20 cellular contexts compared by ENCODE assay signal in genomic region chr16:28573738-28574718, GRCh38. TPM values are rescaled to one million over a fixed set of nuclear protein-coding genes. Genes with fewer than 3 reads are reported as not detected.
DNase-seq lines count a peak whose midpoint lies in the region; ATAC-seq and TF ChIP-seq lines count a peak whose summit lies in the region.
"Had no signal": no experiment of that assay in that cellular context is flagged by ENCODE, and none has a peak within 500 bp of the region (broad histone marks: within the 10 kb centered on the region; RNA-seq: fewer than 3 reads in every experiment).

No MANE protein-coding gene starts in this region.

- TF ChIP-seq POLR2A in stomach (IDR thresholded peaks at IDR 0.05): no peak

- peaks cover 29 to 41% of the 10 kb centered on the region in 2 donors for H3K4me1 Mint-ChIP-seq in effector memory CD8-positive, alpha-beta T cell (ENCODE audit: low read depth in 2 of 2)
- peaks cover 24 to 30% (median 29%) of the 10 kb centered on the region in 3 donors for H3K4me1 Mint-ChIP-seq in naive B cell

- H3K27ac Mint-ChIP-seq in effector memory CD8-positive, alpha-beta T cell: peak overlapping the region; percentile 67 to 70
- H3K27ac Mint-ChIP-seq in naive B cell: peak overlapping the region in 4 of 6 donors; percentile 5 to 91 (median 42)

- no peak for TF ChIP-seq EP300 in stomach (IDR thresholded peaks at IDR 0.05)

- ATAC-seq in Right ventricle myocardium superior (ENCODE audit: poor library complexity) (peak; percentile 26), Right ventricle myocardium inferior (no peak), naive B cell (ENCODE audit: low read depth in 2 of 2) (no peak), upper lobe of right lung (peak; percentile 77), HG03442 (IDR thresholded peaks at IDR 0.05; ENCODE audit: unreplicated experiment) (no peak), SK-N-SH treated with all-trans-retinoic acid at 6 μM for 48 hours (no peak)
- no peak for ATAC-seq in effector memory CD8-positive, alpha-beta T cell (replicated peaks)
- ATAC-seq: esophagus mucosa, T-cell had no signal

- no peak overlapping the region for H3K27ac ChIP-seq in upper lobe of right lung
- peak overlapping the region in 1 of 5 donors; percentile 46 for H3K27ac ChIP-seq in stomach
- H3K27ac ChIP-seq: tibial artery had no signal

- H3K36me3 ChIP-seq in upper lobe of right lung (no peaks in the 10 kb centered on the region), stomach (peaks cover 0 to 4% (median 1%) of the 10 kb centered on the region in 4 donors)
- H3K36me3 ChIP-seq: breast epithelium, MG63, tibial artery had no signal

- H3K9me3 Mint-ChIP-seq in effector memory CD8-positive, alpha-beta T cell: no peaks in the 10 kb centered on the region
- H3K9me3 Mint-ChIP-seq in naive B cell: no peaks in the 10 kb centered on the region
- H3K9me3 Mint-ChIP-seq: T-cell had no signal

- H3K27me3 ChIP-seq in upper lobe of right lung: no peaks in the 10 kb centered on the region
- H3K27me3 ChIP-seq in stomach: no peaks in the 10 kb centered on the region
- H3K27me3 ChIP-seq: breast epithelium, MG63, tibial artery had no signal

- TF ChIP-seq CTCF in upper lobe of right lung (IDR thresholded peaks at IDR 0.05) (no peak), stomach (IDR thresholded peaks at IDR 0.05) (no peak)

- H3K9me3 ChIP-seq in upper lobe of right lung (no peaks in the 10 kb centered on the region), stomach (no peaks in the 10 kb centered on the region)
- H3K9me3 ChIP-seq: breast epithelium, Caco-2, MG63, tibial artery had no signal

- H3K27me3 Mint-ChIP-seq in effector memory CD8-positive, alpha-beta T cell: no peaks in the 10 kb centered on the region
- no peaks in the 10 kb centered on the region for H3K27me3 Mint-ChIP-seq in naive B cell
- H3K27me3 Mint-ChIP-seq: T-cell had no signal

- H3K4me1 ChIP-seq in upper lobe of right lung: peaks cover 27% of the 10 kb centered on the region
- peaks cover 6 to 33% (median 23%) of the 10 kb centered on the region in 4 donors for H3K4me1 ChIP-seq in stomach
- H3K4me1 ChIP-seq: breast epithelium, Caco-2 had no signal

- DNase-seq in Right ventricle myocardium superior (no peak), Right ventricle myocardium inferior (ENCODE audit: missing footprints) (no peak), naive B cell (no peak), upper lobe of right lung (no peak), stomach (no peak)
- DNase-seq in effector memory CD8-positive, alpha-beta T cell: no peak
- DNase-seq: activated CD4-positive, alpha-beta T cell treated with anti-CD3 and anti-CD28 coated beads, Interleukin-2, amount 50 U/mL, for 1 hour; Caco-2; H7; IMR-90; MG63; NCI-H1694 treated with DMSO at 0.1 percent for 48 hours; T-cell; tibial artery had no signal

- no peak overlapping the region for H3K4me3 ChIP-seq in upper lobe of right lung
- H3K4me3 ChIP-seq in stomach: no peak overlapping the region
- H3K4me3 ChIP-seq: breast epithelium, MG63, tibial artery had no signal

- peaks cover 7% of the 10 kb centered on the region for H3K36me3 Mint-ChIP-seq in effector memory CD8-positive, alpha-beta T cell (ENCODE audit: insufficient read depth)
- H3K36me3 Mint-ChIP-seq in naive B cell: no peaks in the 10 kb centered on the region

- 80 to 84% (median 81%) methylated on average over 17 of the region's 17 CpGs for WGBS in stomach, 5 donors

- intact Hi-C loops in Right ventricle myocardium superior (cut with DNase I): no loop called here
- intact Hi-C loops in Right ventricle myocardium inferior (cut with DNase I): no loop called here
- intact Hi-C loops in upper lobe of right lung (cut with DNase I): no loop called here
- intact Hi-C loops in stomach (cut with DNase I; ENCODE audit: low total_unique reads): no loop called here

- no peak overlapping the region for H3K4me3 Mint-ChIP-seq in effector memory CD8-positive, alpha-beta T cell
- peak overlapping the region in 1 of 8 donors; percentile 55 for H3K4me3 Mint-ChIP-seq in naive B cell
- H3K4me3 Mint-ChIP-seq: T-cell had no signal

TF ChIP-seq in SK-N-SH treated with all-trans-retinoic acid at 6 μM for 48 hours, 23 proteins besides CTCF, POLR2A, EP300 and RAD21:
- TF ChIP-seq TCF4 (CRISPR knock-in tag; IDR thresholded peaks at IDR 0.05; ENCODE audit: borderline replicate concordance) (no peak), RARB (CRISPR knock-in tag; IDR thresholded peaks at IDR 0.05) (no peak), CSRNP3 (CRISPR knock-in tag; IDR thresholded peaks at IDR 0.05) (no peak), CREB5 (CRISPR knock-in tag; IDR thresholded peaks at IDR 0.05; ENCODE audit: low read depth) (no peak)
TF ChIP-seq in SK-N-SH treated with all-trans-retinoic acid at 6 μM for 48 hours: peak in this region for 0.

RNA-seq across cellular contexts. Expression of gene SGF29, which starts 20.3 kb away (rescaled TPM):
- total RNA-seq in Right ventricle myocardium superior: 13.2 TPM
- 20.2 TPM for total RNA-seq in Right ventricle myocardium inferior
- polyA plus RNA-seq in naive B cell (ENCODE audit: low read depth in 6 of 6): 10 to 100 TPM; 35.1 to 66.2 (median 50.2) TPM
- 33.5 TPM for total RNA-seq in upper lobe of right lung
- 100 to 1,000 TPM in 1 of 5 donors, 10 to 100 TPM in 2, 1 to 10 TPM in 2; 4.3 to 115 (median 12.9) TPM for total RNA-seq in stomach
- polyA plus RNA-seq in stomach: 10 to 100 TPM; 32.2 to 52.5 (median 33.7) TPM

RNA-seq across cellular contexts. Expression of gene SULT1A2, which starts 22.8 kb away (rescaled TPM):
- total RNA-seq in Right ventricle myocardium superior: 1.0 TPM
- total RNA-seq in Right ventricle myocardium inferior: 1.8 TPM
- under 1 TPM in 1 of 6 donors, not detected in 5; 0.20 TPM for polyA plus RNA-seq in naive B cell (ENCODE audit: low read depth in 6 of 6)
- total RNA-seq in upper lobe of right lung: 13.0 TPM
- total RNA-seq in stomach: under 1 TPM in 3 of 5 donors, not detected in 2; 0.18 to 0.87 (median 0.43) TPM
- polyA plus RNA-seq in stomach: 1 to 10 TPM; 1.1 to 2.4 (median 1.5) TPM
- total RNA-seq: IMR-90, lung microvascular endothelial cell had no signal
- polyA plus RNA-seq: neural cell had no signal

RNA-seq across cellular contexts. Expression of gene NUPR1, which starts 35.3 kb away (rescaled TPM):
- total RNA-seq in Right ventricle myocardium superior: 47.3 TPM
- 49.6 TPM for total RNA-seq in Right ventricle myocardium inferior
- not detected for polyA plus RNA-seq in naive B cell (ENCODE audit: low read depth in 6 of 6)
- 291 TPM for total RNA-seq in upper lobe of right lung
- 100 to 1,000 TPM in 1 of 5 donors, 10 to 100 TPM in 3, 1 to 10 TPM in 1; 4.2 to 251 (median 14.0) TPM for total RNA-seq in stomach
- polyA plus RNA-seq in stomach: 100 to 1,000 TPM; 123 to 239 (median 126) TPM
- total RNA-seq: H7 had no signal
- polyA plus RNA-seq: neural cell had no signal

RNA-seq across cellular contexts. Expression of gene SULT1A1, which starts 35.8 kb away (rescaled TPM):
- total RNA-seq in Right ventricle myocardium superior (13.1 TPM), Right ventricle myocardium inferior (14.8 TPM), upper lobe of right lung (55.4 TPM), stomach (10 to 100 TPM in 4 of 5 donors, 1 to 10 TPM in 1; 6.2 to 99.8 (median 66.9) TPM)
- polyA plus RNA-seq in naive B cell (ENCODE audit: low read depth in 6 of 6) (1 to 10 TPM in 3 of 6 donors, under 1 TPM in 2, not detected in 1; 0.90 to 3.6 (median 1.2) TPM), stomach (10 to 100 TPM; 27.7 to 74.8 (median 34.4) TPM)
- polyA plus RNA-seq: neural cell had no signal

Comparison
In these comparisons a context has a peak if more than half of its experiments do, and no peak if none do; other contexts are left out.
1. ATAC-seq: peak in Right ventricle myocardium superior (single experiment) and upper lobe of right lung (single experiment); none in Right ventricle myocardium inferior (single experiment), effector memory CD8-positive, alpha-beta T cell (single experiment), naive B cell (0 of 2), HG03442 (single experiment) and SK-N-SH treated with all-trans-retinoic acid at 6 μM for 48 hours (single experiment).